8 cellular contexts compared by ENCODE assay signal in genomic region chr7:77121860-77122681, GRCh38. TPM values are rescaled to one million over a fixed set of nuclear protein-coding genes. Genes with fewer than 3 reads are reported as not detected.
DNase-seq lines count a peak whose midpoint lies in the region; ATAC-seq, FAIRE-seq and TF ChIP-seq lines count a peak whose summit lies in the region.
"Not testable (repeated sequence)": the region's sequence is repeated elsewhere in the genome, so short reads cannot be mapped to it uniquely, and the experiment has no call there.

CCDC146 (plus strand) TSS chr7:77122615; CDS start chr7:77167669, 45,054 bp downstream.

- H3K9ac ChIP-seq in astrocyte (ENCODE audit: low read length): peak within 1 kb of the TSS; percentile 80

- H3K4me2 ChIP-seq in astrocyte (ENCODE audit: low read length): peak within 1 kb of the TSS; percentile 85

- under 1% methylated on average over 48 of the region's 50 CpGs for WGBS in right cardiac atrium
- WGBS in psoas muscle, 3 donors: 0 to 1% (median 0%) methylated on average over 40 to 50 of the region's 50 CpGs

- not testable (repeated sequence) for H3K9me3 Mint-ChIP-seq in T-helper 2 cell treated with Interferon-gamma antibody and Interleukin-4, amounts not matched to agents 5 μg/mL and 100 μg/mL, for 36 hours; astrocyte (ENCODE audit: unreplicated experiment)

- H3K4me3 ChIP-seq in astrocyte (ENCODE audit: insufficient read depth, low read depth, low read length) (peak within 1 kb of the TSS; percentile 75), right cardiac atrium (ENCODE audit: low read length) (peak within 1 kb of the TSS; percentile 71), psoas muscle (peak within 1 kb of the TSS; percentile 80)

- H3K27ac Mint-ChIP-seq in T-helper 2 cell treated with Interferon-gamma antibody and Interleukin-4, amounts not matched to agents 5 μg/mL and 100 μg/mL, for 36 hours: peak within 1 kb of the TSS; percentile 69
- H3K27ac Mint-ChIP-seq in astrocyte (ENCODE audit: unreplicated experiment): peak within 1 kb of the TSS; percentile 67

- not testable (repeated sequence) for H3K79me2 ChIP-seq in astrocyte (ENCODE audit: insufficient read depth, low read length)

- TF ChIP-seq CTCF in astrocyte (IDR thresholded peaks at IDR 0.05; ENCODE audit: insufficient read depth, low read depth, low read length); psoas muscle (IDR thresholded peaks at IDR 0.05): not testable (repeated sequence)

- H3K36me3 ChIP-seq in astrocyte (ENCODE audit: insufficient read depth, low read length): not testable (repeated sequence)
- peaks cover 0 to 15% of the 10 kb centered on the region in 2 donors for H3K36me3 ChIP-seq in psoas muscle (ENCODE audit: insufficient read depth in 1 of 2, low read depth in 1 of 2)

- not testable (repeated sequence) for H3K27me3 ChIP-seq in astrocyte (ENCODE audit: insufficient read depth, low read length); right cardiac atrium (ENCODE audit: control insufficient read depth, insufficient read depth); psoas muscle (ENCODE audit: insufficient read depth in 3 of 3, low read length in 2 of 3)

- not testable (repeated sequence) for H3K27me3 Mint-ChIP-seq in T-helper 2 cell treated with Interferon-gamma antibody and Interleukin-4, amounts not matched to agents 5 μg/mL and 100 μg/mL, for 36 hours (ENCODE audit: low read depth); astrocyte (ENCODE audit: low read depth, unreplicated experiment)

- not testable (repeated sequence) for H3K36me3 Mint-ChIP-seq in T-helper 2 cell treated with Interferon-gamma antibody and Interleukin-4, amounts not matched to agents 5 μg/mL and 100 μg/mL, for 36 hours (ENCODE audit: low read depth); astrocyte (ENCODE audit: low read depth, unreplicated experiment)

- H3K4me1 Mint-ChIP-seq in T-helper 2 cell treated with Interferon-gamma antibody and Interleukin-4, amounts not matched to agents 5 μg/mL and 100 μg/mL, for 36 hours (ENCODE audit: low read depth); astrocyte (ENCODE audit: low read depth, unreplicated experiment): not testable (repeated sequence)

- intact Hi-C loops in right cardiac atrium (cut with DNase I) (loop anchor here in 1 of 4 donors (10.0 kb wide), 2 partner anchors 123 to 203 kb away; no protein-coding TSS in a partner anchor), psoas muscle (cut with DNase I) (loop anchor here in 1 of 2 donors (10.0 kb wide), 1 partner anchor 213 kb away; no protein-coding TSS in a partner anchor)

- H3K27ac ChIP-seq in astrocyte (ENCODE audit: low read depth, low read length): not testable (repeated sequence)
- peak within 1 kb of the TSS; percentile 12 for H3K27ac ChIP-seq in right cardiac atrium (ENCODE audit: low read length)
- H3K27ac ChIP-seq in psoas muscle: peak within 1 kb of the TSS; percentile 78

- peak; percentile 73 for FAIRE-seq in astrocyte (lab: Jason Lieb, UNC)

- not testable (repeated sequence) for H3K9me3 ChIP-seq in astrocyte (ENCODE audit: insufficient read depth, low read depth, low read length); right cardiac atrium (ENCODE audit: control insufficient read depth, low read length); psoas muscle

- peak within 1 kb of the TSS; percentile 87 for H2AFZ ChIP-seq in astrocyte (ENCODE audit: low read depth, low read length)

- DNase-seq in NCI-H1930 (lab: John Stamatoyannopoulos, UW) (peak; percentile 99 to 100), astrocyte (ENCODE audit: low read depth) (peak; percentile 95), right cardiac atrium (peak; percentile 98 to 99 (median 98)), psoas muscle (peak; percentile 96 to 98), ureter (ENCODE audit: low spot score) (peak; percentile 97)
- peak; percentile 95 for DNase-seq in T-helper 2 cell treated with Interferon-gamma antibody and Interleukin-4, amounts not matched to agents 5 μg/mL and 100 μg/mL, for 36 hours (ENCODE audit: low spot score)

- ATAC-seq in GM18505 (IDR thresholded peaks at IDR 0.05; ENCODE audit: unreplicated experiment): peak; percentile 96
- ATAC-seq in HG02981 (IDR thresholded peaks at IDR 0.05; ENCODE audit: unreplicated experiment): peak; percentile 98
- ATAC-seq in right cardiac atrium: peak; percentile 99 to 100
- ATAC-seq in psoas muscle: peak; percentile 98 to 99 (median 99)

- H3K4me1 ChIP-seq in astrocyte (ENCODE audit: insufficient read depth, low read length); right cardiac atrium (ENCODE audit: control insufficient read depth, insufficient read depth, low read length): not testable (repeated sequence)
- H3K4me1 ChIP-seq in psoas muscle: peaks cover 14% of the 10 kb centered on the region

- peak within 1 kb of the TSS; percentile 86 for H3K4me3 Mint-ChIP-seq in T-helper 2 cell treated with Interferon-gamma antibody and Interleukin-4, amounts not matched to agents 5 μg/mL and 100 μg/mL, for 36 hours
- H3K4me3 Mint-ChIP-seq in astrocyte (ENCODE audit: unreplicated experiment): peak within 1 kb of the TSS; percentile 90

- H4K20me1 ChIP-seq in astrocyte (ENCODE audit: insufficient read depth, low read length): not testable (repeated sequence)

- TF ChIP-seq POLR2A in GM18505 (IDR thresholded peaks at IDR 0.05; ENCODE audit: borderline replicate concordance, extremely low read depth, insufficient read depth, insufficient read length): peak; percentile 39

RNA-seq across cellular contexts. Expression of gene CCDC146, which starts in this region (rescaled TPM):
- total RNA-seq in astrocyte (1.8 and 2.0 TPM in 2 replicates), right cardiac atrium (10 to 100 TPM in 2 of 4 donors, 1 to 10 TPM in 2; 7.5 to 11.4 (median 10.2) TPM), psoas muscle (1 to 10 TPM; 1.2 to 3.5 (median 1.8) TPM), ureter (11.7 TPM)
- polyA plus RNA-seq in right cardiac atrium (6.0 TPM), psoas muscle (1 to 10 TPM; 1.9 to 2.5 (median 1.9) TPM)
